Comparison of ENCODE assay signal across 8 cellular contexts in the genomic region with DNA sequence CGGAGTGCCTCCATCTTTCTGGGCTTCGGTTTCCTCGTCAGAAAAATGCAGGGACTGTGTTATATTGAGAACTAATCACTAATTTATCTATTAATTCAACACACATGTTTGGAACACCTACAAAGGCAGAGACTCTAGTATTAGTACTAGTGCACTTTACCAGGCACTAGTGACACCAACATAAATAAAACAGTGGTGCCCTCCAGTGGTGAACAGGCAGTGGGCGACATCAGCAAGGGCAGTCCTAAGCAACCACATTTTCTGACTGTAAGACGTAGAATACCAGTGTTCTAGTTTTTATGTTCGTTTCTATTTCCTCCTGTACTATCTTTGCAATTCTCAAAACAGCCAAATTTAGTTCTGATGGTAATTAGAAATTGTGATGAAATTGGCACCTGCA.
DNase-seq lines count a peak whose midpoint lies in the region; ATAC-seq and TF ChIP-seq lines count a peak whose summit lies in the region.

No MANE protein-coding gene starts in this region.

- POLR2A ChIA-PET in Panc1 (lab: Charles Lee): no interaction called here

- no peak overlapping the region for H2AFZ ChIP-seq in osteoblast (ENCODE audit: low read length)

- no peak overlapping the region for H3K4me2 ChIP-seq in osteoblast (ENCODE audit: insufficient read depth, low read length)

- no peaks in the 10 kb centered on the region for H3K9me3 ChIP-seq in Panc1 (ENCODE audit: control insufficient read depth, insufficient read depth, low read depth, low read length)
- no peaks in the 10 kb centered on the region for H3K9me3 ChIP-seq in osteoblast (ENCODE audit: low read depth, low read length)
- no peaks in the 10 kb centered on the region for H3K9me3 ChIP-seq in vagina

- H3K4me3 ChIP-seq in Panc1 (ENCODE audit: low read depth in 2 of 2, low read length in 2 of 2) (no peak overlapping the region), osteoblast (ENCODE audit: insufficient read depth, low read length) (no peak overlapping the region), vagina (no peak overlapping the region)

- DNase-seq in DMS114 treated with DMSO at 0.1 percent for 48 hours (lab: John Stamatoyannopoulos, UW; ENCODE audit: unreplicated experiment) (peak; percentile 5), Panc1 (ENCODE audit: low read depth, low spot score) (no peak), dermis microvascular lymphatic vessel endothelial cell (ENCODE audit: low read depth in 2 of 2) (peak; percentile 42 to 56), osteoblast (ENCODE audit: insufficient read length, low spot score, missing footprints) (no peak), NK-92 (lab: John Stamatoyannopoulos, UW; ENCODE audit: unreplicated experiment) (no peak), vagina (ENCODE audit: extremely low spot score in 2 of 2) (no peak)

- peak; percentile 70 for TF ChIP-seq CTCF in Panc1 (IDR thresholded peaks at IDR 0.05)
- TF ChIP-seq CTCF in osteoblast (IDR thresholded peaks at IDR 0.05; ENCODE audit: extremely low read depth, low read depth, low read length): peak; percentile 52
- TF ChIP-seq CTCF in vagina (IDR thresholded peaks at IDR 0.05): peak in 1 of 3 experiments; percentile 16

- no peak for TF ChIP-seq POLR2A in vagina (IDR thresholded peaks at IDR 0.05)

- no peaks in the 10 kb centered on the region for H4K20me1 ChIP-seq in osteoblast (ENCODE audit: insufficient read depth, low read length)

- ATAC-seq in GM19023 (IDR thresholded peaks at IDR 0.05; ENCODE audit: unreplicated experiment) (peak; percentile 86), HG03342 (IDR thresholded peaks at IDR 0.05; ENCODE audit: unreplicated experiment) (peak; percentile 78), Panc1 (peak; percentile 79; the same call in 1 of the 2 replicates)

- CTCF ChIA-PET in Panc1 (lab: Charles Lee): no interaction called here

- H3K36me3 ChIP-seq in Panc1 (ENCODE audit: control insufficient read depth, insufficient read depth, low read length) (no peaks in the 10 kb centered on the region; the same call in 1 of the 2 replicates), osteoblast (ENCODE audit: insufficient read depth, low read length) (peaks cover 4% of the 10 kb centered on the region), vagina (peaks cover 0 to 16% of the 10 kb centered on the region in 2 donors)

- H3K27ac ChIP-seq in Panc1 (ENCODE audit: low read length): no peak overlapping the region
- H3K27ac ChIP-seq in osteoblast (ENCODE audit: low read depth, low read length): no peak overlapping the region
- H3K27ac ChIP-seq in vagina: no peak overlapping the region

- no peaks in the 10 kb centered on the region for H3K79me2 ChIP-seq in osteoblast (ENCODE audit: insufficient read depth, low read length)

- H3K27me3 ChIP-seq in Panc1 (ENCODE audit: control insufficient read depth, insufficient read depth, low read length): no peaks in the 10 kb centered on the region
- H3K27me3 ChIP-seq in osteoblast (ENCODE audit: insufficient read depth, low read length): no peaks in the 10 kb centered on the region
- no peaks in the 10 kb centered on the region for H3K27me3 ChIP-seq in vagina

- BruUV-seq in Panc1 (replicated peaks; lab: Mats Ljungman, UMichigan): no TSS peak

- H3K4me1 ChIP-seq in Panc1 (ENCODE audit: control insufficient read depth, insufficient read depth, low read length) (no peaks in the 10 kb centered on the region), osteoblast (ENCODE audit: insufficient read depth, low read length) (peaks cover 6% of the 10 kb centered on the region), vagina (peaks cover 7% of the 10 kb centered on the region)

- intact Hi-C loops in Panc1 (cut with micrococcal nuclease; ENCODE audit: unreplicated experiment) (loop anchor here (10.0 kb wide), 1 partner anchor 217 kb away; no protein-coding TSS in a partner anchor), vagina (cut with DNase I) (no loop called here)

- in situ Hi-C loops in Panc1 (cut with HindIII; ENCODE audit: low pct_unique_long_range_greater_than_20kb, low sequenced_read_pairs): no loop called here

Comparison
In these comparisons a context has a peak if more than half of its experiments do, and no peak if none do; other contexts are left out.
1. DNase-seq: peak in DMS114 treated with DMSO at 0.1 percent for 48 hours (single experiment) and dermis microvascular lymphatic vessel endothelial cell (2 of 2); none in Panc1 (single experiment), osteoblast (single experiment), NK-92 (single experiment) and vagina (0 of 2).
2. Peak in every context shown above with its lines, with median percentiles within 50 percentile points of each other: ATAC-seq.